In genomic region chr2:164992818-164993217, GRCh38 we compare ENCODE assay signal across 1 cellular context.
TF ChIP-seq lines count a peak whose summit lies in the region.

No MANE protein-coding gene starts in this region.

TF ChIP-seq in WTC11, 78 proteins besides CTCF, POLR2A, EP300 and RAD21 (continued from another document):
- TF ChIP-seq USF2 (CRISPR knock-in tag; IDR thresholded peaks at IDR 0.05) (no peak), ZNF317 (CRISPR knock-in tag; IDR thresholded peaks at IDR 0.05; ENCODE audit: borderline replicate concordance, low read depth) (no peak), AR (CRISPR knock-in tag; IDR thresholded peaks at IDR 0.05) (no peak), ATF2 (CRISPR knock-in tag; IDR thresholded peaks at IDR 0.05; ENCODE audit: borderline replicate concordance, low read depth) (no peak)
